21 cellular contexts compared by ENCODE assay signal in genomic region chr11:135036488-135037297, GRCh38.
"Had no signal": no experiment of that assay in that cellular context is flagged by ENCODE, and none has a peak within 500 bp of the region (broad histone marks: within the 10 kb centered on the region; RNA-seq: fewer than 3 reads in every experiment).

No MANE protein-coding gene starts in this region.

- H3K36me3 ChIP-seq: neutrophil, right lobe of liver, suprapubic skin, tibial artery, upper lobe of left lung, uterus had no signal

- H3K27me3 ChIP-seq: hepatocyte, neutrophil, right lobe of liver, upper lobe of left lung, uterus had no signal

- H3K4me2 ChIP-seq: hepatocyte had no signal

- H3K4me1 ChIP-seq: psoas muscle, right lobe of liver, suprapubic skin, tibial artery, upper lobe of left lung, uterus had no signal

- H3K79me2 ChIP-seq: hepatocyte had no signal

- H2AFZ ChIP-seq: hepatocyte had no signal

- FAIRE-seq: endothelial cell of umbilical vein had no signal

- H3K9me3 ChIP-seq: mucosa of descending colon, neutrophil, psoas muscle, right lobe of liver, suprapubic skin, tibial artery, upper lobe of left lung, uterus had no signal

- DNase-seq: effector CD4-positive, alpha-beta T cell; endodermal cell; foreskin melanocyte; left colon; left ventricle myocardium superior; mucosa of descending colon; naive thymus-derived CD8-positive, alpha-beta T cell; psoas muscle; retina; right lobe of liver; stimulated activated CD4-positive, alpha-beta T cell treated with anti-CD3 and anti-CD28 coated beads, Interleukin-4, amount 100 ng/mL, for 1 hour; stimulated activated CD8-positive, alpha-beta memory T cell treated with anti-CD3 and anti-CD28 coated beads, Interleukin-4, amount 100 ng/mL, for 48 hours; stimulated activated naive CD8-positive, alpha-beta T cell treated with anti-CD3 and anti-CD28 coated beads, Interleukin-15, Interleukin-2, amounts not matched to agents 100 U/mL and 50 U/mL, for 24 hours; tibial artery; upper lobe of left lung; uterus had no signal

- H3K27ac ChIP-seq: hepatocyte, neutrophil, psoas muscle, right lobe of liver, suprapubic skin, tibial artery, upper lobe of left lung, uterus had no signal

- ATAC-seq: left colon; left ventricle myocardium superior; mucosa of descending colon; naive thymus-derived CD8-positive, alpha-beta T cell; psoas muscle; stimulated activated effector memory CD8-positive, alpha-beta T cell treated with anti-CD3 and anti-CD28 coated beads, Interleukin-12 subunit alpha, Interleukin-12 subunit beta, amount 100 ng/mL, for 72 hours; stimulated activated naive CD8-positive, alpha-beta T cell treated with anti-CD3 and anti-CD28 coated beads, Interleukin-15, Interleukin-2, amounts not matched to agents 100 U/mL and 50 U/mL, for 24 hours had no signal

- H3K4me3 ChIP-seq: hepatocyte, mucosa of descending colon, psoas muscle, right lobe of liver, suprapubic skin, tibial artery, upper lobe of left lung, uterus had no signal
